27 cellular contexts compared by ENCODE assay signal in genomic region chr12:100371146-100371545, GRCh38. TPM values are rescaled to one million over a fixed set of nuclear protein-coding genes. Genes with fewer than 3 reads are reported as not detected.
DNase-seq lines count a peak whose midpoint lies in the region; ATAC-seq, FAIRE-seq and TF ChIP-seq lines count a peak whose summit lies in the region.
"Had no signal": no experiment of that assay in that cellular context is flagged by ENCODE, and none has a peak within 500 bp of the region (broad histone marks: within the 10 kb centered on the region; RNA-seq: fewer than 3 reads in every experiment).

No MANE protein-coding gene starts in this region.

- no peak for TF ChIP-seq RAD21 in HepG2 (CRISPR knock-in tag; IDR thresholded peaks at IDR 0.05)

- no peak for TF ChIP-seq POLR2A in HepG2 (IDR thresholded peaks at IDR 0.05; ENCODE audit: insufficient read depth in 1 of 2, low read depth in 2 of 2, low read length in 2 of 2)
- no peak for TF ChIP-seq POLR2A in right lobe of liver (IDR thresholded peaks at IDR 0.05)
- TF ChIP-seq POLR2A in testis (IDR thresholded peaks at IDR 0.05) = no peak

- peaks cover 3% of the 10 kb centered on the region for H3K27me3 Mint-ChIP-seq in endothelial cell (ENCODE audit: unreplicated experiment)
- H3K27me3 Mint-ChIP-seq: CD4-positive, alpha-beta T cell had no signal

- H2AK5ac ChIP-seq in trophoblast cell (ENCODE audit: low read length) = no peak overlapping the region

- no peak overlapping the region for H3K27ac Mint-ChIP-seq in endothelial cell (ENCODE audit: unreplicated experiment)
- H3K27ac Mint-ChIP-seq: CD14-positive monocyte; CD4-positive, alpha-beta T cell; CD8-positive, alpha-beta memory T cell had no signal

- no peak overlapping the region for H2BK120ac ChIP-seq in trophoblast cell (ENCODE audit: insufficient read depth, low read length, poor library complexity)

- H3K23ac ChIP-seq in trophoblast cell (ENCODE audit: low read length) = no peak overlapping the region

- intact Hi-C loops in HepG2 (cut with micrococcal nuclease; ENCODE audit: unreplicated experiment) = no loop called here
- intact Hi-C loops in right lobe of liver (cut with DNase I) = no loop called here
- intact Hi-C loops in testis (cut with DNase I; ENCODE audit: low total_unique reads) = no loop called here

- no peaks in the 10 kb centered on the region for H3K79me1 ChIP-seq in trophoblast cell (ENCODE audit: low read length)

- H3K36me3 ChIP-seq in HepG2 (replicated peaks in 1 of 2; ENCODE audit: control insufficient read depth in 1 of 2, insufficient read depth in 2 of 2, low read length in 2 of 2) (no peaks in the 10 kb centered on the region), right lobe of liver (no peaks in the 10 kb centered on the region), trophoblast cell (ENCODE audit: control insufficient read depth in 1 of 2, insufficient read depth in 2 of 2, low read length in 2 of 2) (no peaks in the 10 kb centered on the region), testis (ENCODE audit: low read depth, missing control alignments) (no peaks in the 10 kb centered on the region)
- H3K36me3 ChIP-seq: BE2C; BLaER1 treated with 17β-estradiol and CSF1 and Interleukin-3, amounts not matched to agents 10 nM and 100 nM had no signal

- no peak overlapping the region for H2AFZ ChIP-seq in HepG2 (ENCODE audit: low read length)
- H2AFZ ChIP-seq in trophoblast cell (ENCODE audit: insufficient read depth, low read length, poor library complexity) = no peak overlapping the region
- H2AFZ ChIP-seq: GM23248 had no signal

- H3K36me3 Mint-ChIP-seq in endothelial cell (ENCODE audit: low read depth, unreplicated experiment) = no peaks in the 10 kb centered on the region
- H3K36me3 Mint-ChIP-seq: CD14-positive monocyte; CD8-positive, alpha-beta memory T cell had no signal

- POLR2A ChIA-PET in HepG2 (lab: Yijun Ruan, JAX) = no interaction called here

- H3K4me2 ChIP-seq in HepG2 (ENCODE audit: low read depth, low read length) (0 out of 2 replicates have a peak overlapping the region, but pooled peaks have one; percentile 4), trophoblast cell (ENCODE audit: low read length) (no peak overlapping the region)
- H3K4me2 ChIP-seq: A549; BLaER1 treated with 17β-estradiol and CSF1 and Interleukin-3, amounts not matched to agents 10 nM and 100 nM had no signal

- no peak overlapping the region for H4K91ac ChIP-seq in trophoblast cell (ENCODE audit: low read depth, low read length)

- H3K9ac ChIP-seq in HepG2 (ENCODE audit: insufficient read depth, low read depth, low read length) (no peak overlapping the region), trophoblast cell (ENCODE audit: low read length) (no peak overlapping the region)
- H3K9ac ChIP-seq: BLaER1 treated with 17β-estradiol and CSF1 and Interleukin-3, amounts not matched to agents 10 nM and 100 nM; GM23248 had no signal

- H3K9me3 Mint-ChIP-seq in endothelial cell (ENCODE audit: unreplicated experiment) = peaks cover 4% of the 10 kb centered on the region
- H3K9me3 Mint-ChIP-seq: CD4-positive, alpha-beta T cell had no signal

- no peak for TF ChIP-seq EP300 in HepG2 (IDR thresholded peaks at IDR 0.05; ENCODE audit: low read depth in 2 of 2, low read length in 2 of 2)
- no peak for TF ChIP-seq EP300 in HepG2 (CRISPR knock-in tag; IDR thresholded peaks at IDR 0.05; ENCODE audit: borderline replicate concordance)

- no peak overlapping the region for H2BK12ac ChIP-seq in trophoblast cell (ENCODE audit: low read length)

- 42% methylated on average over 6 of the region's 6 CpGs for WGBS in HepG2 (ENCODE audit: low lambda C conversion rate)
- 55% methylated on average over 4 of the region's 6 CpGs for WGBS in right lobe of liver (ENCODE audit: insufficient coverage, low coverage, low lambda C conversion rate, missing lambda C conversion rate)
- WGBS in trophoblast cell (ENCODE audit: extremely low coverage, insufficient coverage, insufficient read length) = no CpG with 5 or more reads among the region's 6 CpGs
- WGBS in testis, 2 donors = 83 to 85% methylated on average over 6 of the region's 6 CpGs

- in situ Hi-C loops in HepG2 (cut with HindIII; ENCODE audit: extremely low pct_ligation_motif_present, low pct_unique_long_range_greater_than_20kb) = no loop called here

- no peak overlapping the region for H3K4ac ChIP-seq in trophoblast cell (ENCODE audit: low read depth, low read length)

- FAIRE-seq in HepG2 (lab: Jason Lieb, UNC) = no peak
- FAIRE-seq: A549, D721Med, G401.6, GM12892, GM19239, H54 had no signal

- TF ChIP-seq CTCF in HepG2 (CRISPR knock-in tag; IDR thresholded peaks at IDR 0.05) = no peak
- TF ChIP-seq CTCF in right lobe of liver (IDR thresholded peaks at IDR 0.05) = no peak
- no peak for TF ChIP-seq CTCF in testis (IDR thresholded peaks at IDR 0.05)
- no peak for TF ChIP-seq CTCF in endothelial cell (IDR thresholded peaks at IDR 0.05; ENCODE audit: unreplicated experiment)

- H3K4me3 Mint-ChIP-seq in endothelial cell (ENCODE audit: unreplicated experiment) = no peak overlapping the region
- H3K4me3 Mint-ChIP-seq: CD14-positive monocyte; CD4-positive, alpha-beta T cell; CD8-positive, alpha-beta memory T cell had no signal

- ATAC-seq in HepG2 = peak; percentile 79
- no peak for ATAC-seq in right lobe of liver
- ATAC-seq: A549 had no signal

- H3K4me1 Mint-ChIP-seq in endothelial cell (ENCODE audit: unreplicated experiment) = no peaks in the 10 kb centered on the region
- H3K4me1 Mint-ChIP-seq: CD14-positive monocyte; CD8-positive, alpha-beta memory T cell had no signal

- BruUV-seq in HepG2 (replicated peaks; lab: Mats Ljungman, UMichigan) = no TSS peak

- H3K27ac ChIP-seq in HepG2 (ENCODE audit: extremely low read length, insufficient read depth, low read length) (no peak overlapping the region), right lobe of liver (no peak overlapping the region), trophoblast cell (ENCODE audit: low read depth, low read length) (no peak overlapping the region), testis (no peak overlapping the region)
- H3K27ac ChIP-seq: A549; BLaER1 treated with 17β-estradiol and CSF1 and Interleukin-3, amounts not matched to agents 10 nM and 100 nM; GM23248 had no signal

- H3K27me3 ChIP-seq in HepG2 (ENCODE audit: control insufficient read depth in 1 of 2, insufficient read depth in 2 of 2, low read length in 2 of 2) (no peaks in the 10 kb centered on the region; a peak in 1 of 5 replicates), right lobe of liver (no peaks in the 10 kb centered on the region), trophoblast cell (ENCODE audit: insufficient read depth, low read length) (no peaks in the 10 kb centered on the region), testis (no peaks in the 10 kb centered on the region)
- H3K27me3 ChIP-seq: BE2C; BLaER1 treated with 17β-estradiol and CSF1 and Interleukin-3, amounts not matched to agents 10 nM and 100 nM had no signal

- DNase-seq in HepG2 (ENCODE audit: low spot score) (peak; percentile 28), right lobe of liver (no peak), HuH-7 (ENCODE audit: low spot score) (peak; percentile 36), islet precursor cell (peak; percentile 83), trophoblast cell (peak; percentile 66 to 88), testis (no peak), mucosa of gallbladder (ENCODE audit: low spot score) (no peak), endothelial cell (ENCODE audit: low spot score) (no peak)
- DNase-seq: 8988T; ACHN; AML-193; BE2C; CD4-positive, alpha-beta T cell; CD8-positive, alpha-beta memory T cell; DMS53; DMS79 treated with DMSO at 0.1 percent for 48 hours; GM23248; HCEC 1CT had no signal

- H4K8ac ChIP-seq in trophoblast cell (ENCODE audit: low read depth, low read length) = no peak overlapping the region

- H3K14ac ChIP-seq in trophoblast cell (ENCODE audit: low read length) = no peak overlapping the region

- peaks cover 17% of the 10 kb centered on the region for H3K4me1 ChIP-seq in HepG2 (ENCODE audit: insufficient read depth, low read length)
- no peaks in the 10 kb centered on the region for H3K4me1 ChIP-seq in right lobe of liver
- H3K4me1 ChIP-seq in trophoblast cell (ENCODE audit: control insufficient read depth in 1 of 2, insufficient read depth in 2 of 2, low read length in 2 of 2) = peaks cover 6 to 11% of the 10 kb centered on the region in 2 experiments
- H3K4me1 ChIP-seq in testis = peaks cover 3% of the 10 kb centered on the region
- H3K4me1 ChIP-seq: A549; BE2C; BLaER1 treated with 17β-estradiol and CSF1 and Interleukin-3, amounts not matched to agents 10 nM and 100 nM had no signal

- H2BK5ac ChIP-seq in trophoblast cell (ENCODE audit: low read depth, low read length, poor library complexity) = no peak overlapping the region

- no peak overlapping the region for H3K4me3 ChIP-seq in HepG2 (replicated peaks in 1 of 3; ENCODE audit: insufficient read depth in 1 of 3, low read depth in 2 of 3, low read length in 3 of 3)
- H3K4me3 ChIP-seq in right lobe of liver = no peak overlapping the region
- H3K4me3 ChIP-seq in trophoblast cell (ENCODE audit: low read depth, low read length) = no peak overlapping the region
- no peak overlapping the region for H3K4me3 ChIP-seq in testis
- H3K4me3 ChIP-seq: A549; BLaER1 treated with 17β-estradiol and CSF1 and Interleukin-3, amounts not matched to agents 10 nM and 100 nM; GM23248 had no signal

- H3K18ac ChIP-seq in trophoblast cell (ENCODE audit: low read length) = no peak overlapping the region

- H4K20me1 ChIP-seq in HepG2 (ENCODE audit: insufficient read depth, low read length) = no peaks in the 10 kb centered on the region
- H4K20me1 ChIP-seq: BLaER1 treated with 17β-estradiol and CSF1 and Interleukin-3, amounts not matched to agents 10 nM and 100 nM had no signal

- no peaks in the 10 kb centered on the region for H3K9me3 ChIP-seq in HepG2 (ENCODE audit: low read length)
- no peaks in the 10 kb centered on the region for H3K9me3 ChIP-seq in right lobe of liver
- no peaks in the 10 kb centered on the region for H3K9me3 ChIP-seq in trophoblast cell (ENCODE audit: insufficient read depth, low read depth, low read length)
- H3K9me3 ChIP-seq in testis = no peaks in the 10 kb centered on the region
- H3K9me3 ChIP-seq: A549, BE2C had no signal

- H3K79me2 ChIP-seq in HepG2 (ENCODE audit: insufficient read depth, low read length) (no peaks in the 10 kb centered on the region), trophoblast cell (ENCODE audit: control insufficient read depth, insufficient read depth, low read length, poor library complexity) (no peaks in the 10 kb centered on the region)

- CTCF ChIA-PET in HepG2 (lab: Yijun Ruan, JAX; ENCODE audit: low intra/inter-chr PET ratio, low total read pairs) = no interaction called here

- H4K12ac ChIP-seq in trophoblast cell (ENCODE audit: low read depth, low read length) = no peak overlapping the region

RNA-seq across cellular contexts. Expression of gene SLC17A8, which starts 14.3 kb away (rescaled TPM):
- 0.10 and 0.15 TPM in 2 replicates for total RNA-seq in HepG2 (2016; rRNA removed; fragmentation: Illumina TruSeq; extraction: Trizol)
- total RNA-seq in HepG2 (2016; cell fraction: cytosol; rRNA removed; fragmentation: Illumina TruSeq; extraction: Trizol; ENCODE audit: low read depth) = not detected in 2 replicates
- 0.12 and 0.50 TPM in 2 replicates for total RNA-seq in HepG2 (2016; cell fraction: insoluble cytoplasmic fraction; rRNA removed; fragmentation: Illumina TruSeq; extraction: Trizol)
- 0.03 and 0.10 TPM in 2 replicates for total RNA-seq in HepG2 (2016; cell fraction: membrane; rRNA removed; fragmentation: Illumina TruSeq; extraction: Trizol)
- total RNA-seq in HepG2 (2016; cell fraction: nucleus; rRNA removed; fragmentation: Illumina TruSeq; extraction: Trizol) = 0.16 and 0.22 TPM in 2 replicates
- 0.07 TPM in 1 of 2 replicates, not detected in the other for polyA plus RNA-seq in HepG2 (2011; rRNA removed)
- 0.04 TPM in 1 of 2 replicates, not detected in the other for polyA plus RNA-seq in HepG2 (2011; cell fraction: cytosol; rRNA removed)
- polyA plus RNA-seq in HepG2 (2011; cell fraction: nucleus; rRNA removed) = not detected in 2 replicates
- 0.05 and 0.21 TPM in 2 replicates for polyA plus RNA-seq in HepG2 (2012)
- polyA plus RNA-seq in HepG2 (2016; cell fraction: cytosol; fragmentation: Illumina TruSeq; extraction: Trizol; ENCODE audit: low read depth) = not detected in 2 replicates
- polyA plus RNA-seq in HepG2 (2016; cell fraction: insoluble cytoplasmic fraction; fragmentation: Illumina TruSeq; extraction: Trizol; ENCODE audit: low read depth) = 0.13 and 0.17 TPM in 2 replicates
- 0.03 and 0.06 TPM in 2 replicates for polyA plus RNA-seq in HepG2 (2016; cell fraction: membrane; fragmentation: Illumina TruSeq; extraction: Trizol; ENCODE audit: low read depth)
- polyA plus RNA-seq in HepG2 (2016; cell fraction: nucleus; fragmentation: Illumina TruSeq; extraction: Trizol; ENCODE audit: insufficient read depth, low read depth) = 0.11 and 0.19 TPM in 2 replicates
- not detected in 2 replicates for polyA minus RNA-seq in HepG2 (2011; rRNA and poly(A)+ RNA removed; ENCODE audit: low replicate concordance)
- not detected in 2 replicates for polyA minus RNA-seq in HepG2 (2011; cell fraction: cytosol; rRNA and poly(A)+ RNA removed)
- 0.25 TPM in 1 of 2 replicates, not detected in the other for polyA minus RNA-seq in HepG2 (2011; cell fraction: nucleus; rRNA and poly(A)+ RNA removed)
- under 1 TPM; 0.06 to 0.51 (median 0.23) TPM for total RNA-seq in right lobe of liver
- polyA plus RNA-seq in trophoblast cell (2013) = 1.9 and 2.1 TPM in 2 replicates
- under 1 TPM; 0.08 to 0.37 TPM for total RNA-seq in testis
- 0.28 TPM for polyA plus RNA-seq in testis (ENCODE audit: insufficient read depth, low read depth, low replicate concordance)
- total RNA-seq in mucosa of gallbladder = not detected
- total RNA-seq in endothelial cell (ENCODE audit: unreplicated experiment) = not detected
- total RNA-seq: CD4-positive, alpha-beta T cell; CD8-positive, alpha-beta memory T cell; Daoy; GM23248 had no signal
- polyA plus RNA-seq: CD14-positive monocyte; CD8-positive, alpha-beta memory T cell; GM23248 had no signal

Comparison
In these comparisons a context has a peak if more than half of its experiments do, and no peak if none do; other contexts are left out.
1. DNase-seq: peak in HepG2 (single experiment), HuH-7 (single experiment), islet precursor cell (single experiment) and trophoblast cell (2 of 2); none in right lobe of liver (0 of 3), testis (single experiment), mucosa of gallbladder (single experiment) and endothelial cell (single experiment).